In the genomic region with DNA sequence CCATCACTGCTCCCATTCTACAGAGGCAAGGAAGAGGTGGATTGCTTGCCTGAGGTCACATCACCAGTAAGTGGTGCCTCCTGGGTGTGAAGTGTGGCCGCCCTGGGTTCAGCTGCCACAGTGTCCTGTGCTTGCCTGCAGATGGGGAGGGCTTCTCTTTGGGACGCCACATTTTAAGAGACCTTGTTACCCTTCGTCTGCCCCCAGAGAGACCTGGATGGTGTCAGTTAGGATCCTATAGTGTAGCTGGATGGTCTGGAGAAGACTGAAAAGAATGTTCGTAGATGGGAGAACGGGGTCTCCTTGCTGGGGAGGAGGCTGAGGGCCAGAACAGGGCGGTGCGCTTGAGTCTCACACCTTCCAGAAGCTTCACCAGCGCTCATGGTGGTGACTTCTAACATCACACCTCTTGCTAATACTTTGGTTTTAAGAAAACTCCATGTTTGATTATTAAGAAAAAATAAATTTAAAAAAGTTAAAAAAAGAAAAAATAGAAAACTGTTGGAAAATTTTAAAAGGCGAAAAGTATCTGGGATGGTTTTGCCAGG, we compare ENCODE assay signal across 27 cellular contexts. TPM values are rescaled to one million over a fixed set of nuclear protein-coding genes. Genes with fewer than 3 reads are reported as not detected.
A peak's percentile ranks its signal among the peaks of the same experiment; 100 is the strongest.
DNase-seq lines count a peak whose midpoint lies in the region; ATAC-seq and TF ChIP-seq lines count a peak whose summit lies in the region.
"Had no signal": no experiment of that assay in that cellular context is flagged by ENCODE, and none has a peak within 500 bp of the region (broad histone marks: within the 10 kb centered on the region; RNA-seq: fewer than 3 reads in every experiment).

No MANE protein-coding gene starts in this region.

- H3K27me3 ChIP-seq in H9 (ENCODE audit: insufficient read depth, low read length) (no peaks in the 10 kb centered on the region), mesendoderm (ENCODE audit: insufficient read depth, low read length, poor library complexity) (no peaks in the 10 kb centered on the region)
- H3K27me3 ChIP-seq: esophagus squamous epithelium, testis had no signal

- H3K4ac ChIP-seq in H9 (ENCODE audit: low read depth, low read length) (no peak overlapping the region), mesendoderm (ENCODE audit: low read depth, low read length) (no peak overlapping the region)

- H3K4me3 Mint-ChIP-seq in H9 (peak overlapping the region; percentile 25 to 94; a peak in 2 of 5 replicates), chondrocyte (ENCODE audit: unreplicated experiment) (no peak overlapping the region)
- H3K4me3 Mint-ChIP-seq: activated T-cell treated with anti-CD3 and anti-CD28 coated beads, Interleukin-2, amount 50 U/mL, for 4 hours; stimulated activated memory B cell treated with anti-CD40 and anti-IgM and Interleukin-4, amounts not matched to agents 10 μg/mL and 1 μg/mL and 100 μg/mL, for 72 hours had no signal

- peak; percentile 39; the same call in 2 of the 3 replicates for TF ChIP-seq CTCF in H9 (conservative IDR thresholded peaks at IDR 0.05)
- peak; percentile 30 for TF ChIP-seq CTCF in chondrocyte (IDR thresholded peaks at IDR 0.05)
- peak; percentile 7 for TF ChIP-seq CTCF in retinal pigment epithelial cell (conservative IDR thresholded peaks at IDR 0.05; ENCODE audit: low read depth, low read length)

- H3K4me1 ChIP-seq in H9 (ENCODE audit: insufficient read depth, low read length) (peaks cover 9% of the 10 kb centered on the region; the same call in 1 of the 2 replicates), mesendoderm (ENCODE audit: control insufficient read depth, low read depth, low read length) (peaks cover 8% of the 10 kb centered on the region)
- H3K4me1 ChIP-seq: psoas muscle had no signal

- H4K91ac ChIP-seq in H9 (ENCODE audit: insufficient read length, low read depth, low read length) = no peak overlapping the region

- H3K27ac Mint-ChIP-seq in H9 (no peak overlapping the region; a peak in 1 of 7 replicates), chondrocyte (ENCODE audit: unreplicated experiment) (no peak overlapping the region)
- H3K27ac Mint-ChIP-seq: natural killer cell treated with Interleukin-12 subunit alpha and Interleukin-12 subunit beta and Interleukin-15 and Interleukin-18, amount 100 ng/mL, for 72 hours; stimulated activated memory B cell treated with anti-CD40 and anti-IgM and Interleukin-4, amounts not matched to agents 10 μg/mL and 1 μg/mL and 100 μg/mL, for 72 hours had no signal

- H3K36me3 Mint-ChIP-seq in H9 (ENCODE audit: insufficient read depth in 1 of 3, low read depth in 3 of 3) = peaks cover 12 to 28% (median 27%) of the 10 kb centered on the region in 3 experiments; a peak in 6 of 7 replicates
- no peaks in the 10 kb centered on the region for H3K36me3 Mint-ChIP-seq in chondrocyte (ENCODE audit: low read depth)
- H3K36me3 Mint-ChIP-seq: CD8-positive, alpha-beta memory T cell; natural killer cell treated with Interleukin-12 subunit alpha and Interleukin-12 subunit beta and Interleukin-15 and Interleukin-18, amount 100 ng/mL, for 72 hours; stimulated activated memory B cell treated with anti-CD40 and anti-IgM and Interleukin-4, amounts not matched to agents 10 μg/mL and 1 μg/mL and 100 μg/mL, for 72 hours had no signal

- no peak overlapping the region for H3K27ac ChIP-seq in H9 (ENCODE audit: insufficient read length, low read depth, low read length)
- no peak overlapping the region for H3K27ac ChIP-seq in mesendoderm (ENCODE audit: low read depth, low read length)
- H3K27ac ChIP-seq: psoas muscle had no signal

- H3K79me1 ChIP-seq in H9 (ENCODE audit: insufficient read depth, low read depth, low read length, poor library complexity, severe bottlenecking) (peaks cover 3% of the 10 kb centered on the region), mesendoderm (ENCODE audit: low read length) (peaks cover 42% of the 10 kb centered on the region)

- H3K4me2 ChIP-seq in H9 (ENCODE audit: insufficient read depth, insufficient read length, low read length) = no peak overlapping the region
- no peak overlapping the region for H3K4me2 ChIP-seq in mesendoderm (ENCODE audit: low read length)

- H4K8ac ChIP-seq in H9 (replicated peaks; ENCODE audit: insufficient read length, low read depth, low read length) = no peak overlapping the region
- H4K8ac ChIP-seq in mesendoderm (ENCODE audit: low read depth, low read length) = no peak overlapping the region

- H2AK5ac ChIP-seq in H9 (ENCODE audit: insufficient read length, low read length) = no peak overlapping the region
- H2AK5ac ChIP-seq in mesendoderm (ENCODE audit: low read length) = no peak overlapping the region

- no peak overlapping the region for H4K5ac ChIP-seq in H9 (ENCODE audit: insufficient read length, low read depth, low read length)
- no peak overlapping the region for H4K5ac ChIP-seq in mesendoderm (ENCODE audit: low read length)

- H3K9ac ChIP-seq in H9 (ENCODE audit: extremely low read depth, insufficient read length, low read length) (no peak overlapping the region), mesendoderm (ENCODE audit: low read length) (peak overlapping the region; percentile 3)

- H3K18ac ChIP-seq in H9 (ENCODE audit: insufficient read length, low read depth, low read length) (no peak overlapping the region), mesendoderm (ENCODE audit: low read length) (no peak overlapping the region)

- no peak overlapping the region for H3T11ph ChIP-seq in H9 (ENCODE audit: low read length)

- no peak overlapping the region for H2BK20ac ChIP-seq in H9 (ENCODE audit: low read depth, low read length, poor library complexity, severe bottlenecking)

- no peak overlapping the region for H2AFZ ChIP-seq in H9 (ENCODE audit: low read length)

- peaks cover 4% of the 10 kb centered on the region; the same call in 1 of the 2 replicates for H3K27me3 Mint-ChIP-seq in H9 (ENCODE audit: low read depth)
- no peaks in the 10 kb centered on the region for H3K27me3 Mint-ChIP-seq in chondrocyte (ENCODE audit: low read depth)

- H2BK5ac ChIP-seq in H9 (ENCODE audit: insufficient read length, low read length) (no peak overlapping the region), mesendoderm (ENCODE audit: low read length) (no peak overlapping the region)

- WGBS in H9 (ENCODE audit: extremely low coverage, insufficient read length, low lambda C conversion rate) = 100% methylated on average over 1 of the region's 9 CpGs
- WGBS in mesendoderm (ENCODE audit: extremely low coverage, insufficient coverage, low lambda C conversion rate) = 100% methylated on average over 1 of the region's 9 CpGs

- no peaks in the 10 kb centered on the region for H3K9me3 ChIP-seq in H9 (ENCODE audit: control insufficient read depth, low read depth, low read length)
- H3K9me3 ChIP-seq: esophagus squamous epithelium, psoas muscle, testis had no signal

- no peak overlapping the region for H3K56ac ChIP-seq in H9 (ENCODE audit: insufficient read length, low read depth, low read length)
- peak overlapping the region; percentile 35 for H3K56ac ChIP-seq in mesendoderm (ENCODE audit: low read length)

- no peak overlapping the region for H2BK120ac ChIP-seq in H9 (ENCODE audit: low read depth, low read length, poor library complexity, severe bottlenecking)
- H2BK120ac ChIP-seq in mesendoderm (ENCODE audit: low read depth, low read length) = no peak overlapping the region

- no peak overlapping the region for H3K14ac ChIP-seq in H9 (ENCODE audit: insufficient read depth, low read length)

- DNase-seq in H9 = peak; percentile 27
- DNase-seq in chondrocyte (ENCODE audit: low spot score) = peak; percentile 22
- DNase-seq in mesendoderm = peak; percentile 54
- DNase-seq in retinal pigment epithelial cell (ENCODE audit: low read depth) = no peak
- no peak for DNase-seq in activated gamma-delta T cell treated with Interleukin-2 at 50 U/mL for 16 hours
- DNase-seq in left lobe of liver (ENCODE audit: low spot score) = no peak
- DNase-seq in activated naive CD4-positive, alpha-beta T cell treated with Interleukin-2 at 50 U/mL for 16 hours = no peak
- DNase-seq in mucosa of gallbladder (ENCODE audit: low spot score) = no peak
- DNase-seq: activated CD4-positive, CD25-positive, alpha-beta regulatory T cell treated with anti-CD3 and anti-CD28 coated beads, Interleukin-2, amount 50 U/mL, for 72 hours; activated naive CD4-positive, alpha-beta T cell treated with anti-CD3 and anti-CD28 coated beads, Interleukin-2, amount 50 U/mL, for 16 hours; activated T-cell treated with anti-CD3 and anti-CD28 coated beads, Interleukin-2, amount 50 U/mL, for 4 hours; DMS79 treated with DMSO at 0.1 percent for 48 hours; effector memory CD4-positive, alpha-beta T cell; esophagus squamous epithelium; NCI-H1105; NCI-H2081; NCI-H446; psoas muscle; Right ventricle myocardium superior; small intestine; stimulated activated CD4-positive, alpha-beta T cell treated with anti-CD3 and anti-CD28 coated beads, Interleukin-2, amount 100 ng/mL, for 24 hours; testis had no signal

- peaks cover 5% of the 10 kb centered on the region for H3K23me2 ChIP-seq in H9 (ENCODE audit: insufficient read length, low read depth, low read length, poor library complexity, severe bottlenecking)

- no peaks in the 10 kb centered on the region for H3K36me3 ChIP-seq in mesendoderm (ENCODE audit: control insufficient read depth, insufficient read depth, low read length)
- H3K36me3 ChIP-seq: esophagus squamous epithelium had no signal

- H4K20me1 ChIP-seq in H9 (ENCODE audit: control insufficient read depth, insufficient read depth, insufficient read length) = peaks cover 3% of the 10 kb centered on the region

- no peak overlapping the region for H3K23ac ChIP-seq in H9 (ENCODE audit: insufficient read length, low read depth, low read length)
- peak overlapping the region; percentile 83 for H3K23ac ChIP-seq in mesendoderm (ENCODE audit: low read length)

- H3K4me1 Mint-ChIP-seq in H9 (peaks cover 33 to 37% of the 10 kb centered on the region in 2 experiments), chondrocyte (ENCODE audit: low read depth) (peaks cover 23% of the 10 kb centered on the region)
- H3K4me1 Mint-ChIP-seq: CD8-positive, alpha-beta memory T cell; stimulated activated memory B cell treated with anti-CD40 and anti-IgM and Interleukin-4, amounts not matched to agents 10 μg/mL and 1 μg/mL and 100 μg/mL, for 72 hours had no signal

- H3K4me3 ChIP-seq in mesendoderm (ENCODE audit: low read length) (no peak overlapping the region), retinal pigment epithelial cell (ENCODE audit: low read length) (no peak overlapping the region)
- H3K4me3 ChIP-seq: GM12878, testis had no signal

- H2BK15ac ChIP-seq in H9 (ENCODE audit: low read depth, low read length) = no peak overlapping the region
- H2BK15ac ChIP-seq in mesendoderm (replicated peaks; ENCODE audit: low read depth) = no peak overlapping the region

- H3K79me2 ChIP-seq in H9 (ENCODE audit: insufficient read depth, low read length) (peaks cover 33% of the 10 kb centered on the region; the same call in 1 of the 2 replicates), mesendoderm (ENCODE audit: control insufficient read depth, insufficient read depth, low read length) (peaks cover 51% of the 10 kb centered on the region)

- no peak overlapping the region for H2BK12ac ChIP-seq in H9 (ENCODE audit: insufficient read length, low read depth, low read length)

- H3K9me3 Mint-ChIP-seq in H9 (no peaks in the 10 kb centered on the region; a peak in 1 of 5 replicates), chondrocyte (ENCODE audit: low read depth) (no peaks in the 10 kb centered on the region)
- H3K9me3 Mint-ChIP-seq: activated T-cell treated with anti-CD3 and anti-CD28 coated beads, Interleukin-2, amount 50 U/mL, for 4 hours; natural killer cell treated with Interleukin-12 subunit alpha and Interleukin-12 subunit beta and Interleukin-15 and Interleukin-18, amount 100 ng/mL, for 72 hours; stimulated activated memory B cell treated with anti-CD40 and anti-IgM and Interleukin-4, amounts not matched to agents 10 μg/mL and 1 μg/mL and 100 μg/mL, for 72 hours had no signal

- no peak for ATAC-seq in left lobe of liver
- ATAC-seq: activated T-cell treated with anti-CD3 and anti-CD28 coated beads, Interleukin-2, amount 50 U/mL, for 4 hours; GM12878; psoas muscle; stimulated activated memory B cell treated with anti-CD40 and anti-IgM and Interleukin-4, amounts not matched to agents 10 μg/mL and 1 μg/mL and 100 μg/mL, for 72 hours had no signal

RNA-seq across cellular contexts. Expression of a gene that starts 2.3 kb away (rescaled TPM):
- total RNA-seq in H9 (2021) (51.5 and 57.0 TPM in 2 replicates), chondrocyte (53.1 to 57.8 TPM (median 57.1 TPM) in 3 replicates), left lobe of liver (14.7 TPM), mucosa of gallbladder (44.9 TPM)
- 21.8 TPM for polyA plus RNA-seq in mesendoderm (2013, experiment 1 of 2)
- 22.3 TPM for polyA plus RNA-seq in mesendoderm (2013, experiment 2 of 2)
- total RNA-seq: OCI-LY7 had no signal
- polyA plus RNA-seq: CD8-positive, alpha-beta memory T cell had no signal

Comparison
In these comparisons a context has a peak if more than half of its experiments do, and no peak if none do; other contexts are left out.
1. DNase-seq: peak in H9 (single experiment), chondrocyte (single experiment) and mesendoderm (single experiment); none in retinal pigment epithelial cell (single experiment), activated gamma-delta T cell treated with Interleukin-2 at 50 U/mL for 16 hours (single experiment), left lobe of liver (single experiment), activated naive CD4-positive, alpha-beta T cell treated with Interleukin-2 at 50 U/mL for 16 hours (single experiment) and mucosa of gallbladder (single experiment).
2. Peak in every context shown above with its lines, with median percentiles within 50 percentile points of each other: CTCF ChIP-seq.